Comparison of ENCODE assay signal across 1 cellular context in genomic region chr17:4712526-4712925, GRCh38.
TF ChIP-seq lines count a peak whose summit lies in the region.

No MANE protein-coding gene starts in this region.

TF ChIP-seq in GM12878, 131 proteins besides CTCF, POLR2A, EP300 and RAD21:
- TF ChIP-seq PAX5 (IDR thresholded peaks at IDR 0.05; ENCODE audit: borderline replicate concordance, low read depth, low read length), result no peak
- no peak for TF ChIP-seq FOXM1 (IDR thresholded peaks at IDR 0.05; ENCODE audit: low read depth, low read length)
- no peak for TF ChIP-seq HDAC6 (IDR thresholded peaks at IDR 0.05; ENCODE audit: unreplicated experiment)
- no peak for TF ChIP-seq ZNF207 (IDR thresholded peaks at IDR 0.05; ENCODE audit: borderline replicate concordance)
- no peak for TF ChIP-seq JUND (IDR thresholded peaks at IDR 0.05; ENCODE audit: low read depth, low read length)
- TF ChIP-seq SIN3A (IDR thresholded peaks at IDR 0.05; ENCODE audit: low read depth, low read length), result no peak
